ENCODE assay signal across 2 cellular contexts in the genomic region with DNA sequence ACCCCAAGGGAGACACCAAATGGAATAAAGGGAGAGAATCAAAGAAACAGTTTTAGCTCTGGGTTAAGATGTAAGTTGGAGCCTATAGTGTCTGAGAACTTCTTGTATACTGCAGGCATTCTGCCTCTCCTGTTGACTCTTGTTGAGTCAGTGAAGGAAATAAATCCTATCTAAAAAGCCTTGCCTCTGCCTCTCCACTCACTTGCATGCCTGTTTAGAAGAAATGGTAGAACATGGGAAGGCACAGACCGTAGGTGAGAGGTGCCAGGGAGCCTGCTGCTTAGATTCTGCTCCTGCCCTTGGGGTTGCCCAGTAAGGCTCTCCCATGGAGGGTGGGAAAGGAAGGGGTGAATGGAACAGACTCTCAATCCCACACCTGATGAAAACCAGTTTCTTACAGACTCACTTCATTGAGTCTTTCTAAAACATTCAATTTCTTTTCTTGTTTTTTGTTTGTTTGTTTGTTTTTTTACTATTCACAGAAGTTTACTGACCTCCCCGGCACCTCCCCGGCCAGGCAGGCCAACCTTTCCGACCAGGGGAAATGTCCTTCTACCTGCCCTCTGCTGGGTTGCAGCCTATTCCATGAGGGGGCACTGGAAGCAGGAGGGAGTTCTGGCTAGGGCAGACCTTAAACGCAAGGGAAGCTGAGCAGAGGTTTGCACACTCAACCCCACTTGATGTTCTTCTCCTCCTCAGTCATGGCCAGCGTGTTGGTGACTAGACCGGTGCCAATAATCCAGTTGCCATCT.
A peak's percentile ranks its signal among the peaks of the same experiment; 100 is the strongest.
TF ChIP-seq lines count a peak whose summit lies in the region.

No MANE protein-coding gene starts in this region.

TF ChIP-seq in K562, 482 proteins besides CTCF, POLR2A, EP300 and RAD21 (continued from another document and continues in another):
- TF ChIP-seq, protein P1, sequence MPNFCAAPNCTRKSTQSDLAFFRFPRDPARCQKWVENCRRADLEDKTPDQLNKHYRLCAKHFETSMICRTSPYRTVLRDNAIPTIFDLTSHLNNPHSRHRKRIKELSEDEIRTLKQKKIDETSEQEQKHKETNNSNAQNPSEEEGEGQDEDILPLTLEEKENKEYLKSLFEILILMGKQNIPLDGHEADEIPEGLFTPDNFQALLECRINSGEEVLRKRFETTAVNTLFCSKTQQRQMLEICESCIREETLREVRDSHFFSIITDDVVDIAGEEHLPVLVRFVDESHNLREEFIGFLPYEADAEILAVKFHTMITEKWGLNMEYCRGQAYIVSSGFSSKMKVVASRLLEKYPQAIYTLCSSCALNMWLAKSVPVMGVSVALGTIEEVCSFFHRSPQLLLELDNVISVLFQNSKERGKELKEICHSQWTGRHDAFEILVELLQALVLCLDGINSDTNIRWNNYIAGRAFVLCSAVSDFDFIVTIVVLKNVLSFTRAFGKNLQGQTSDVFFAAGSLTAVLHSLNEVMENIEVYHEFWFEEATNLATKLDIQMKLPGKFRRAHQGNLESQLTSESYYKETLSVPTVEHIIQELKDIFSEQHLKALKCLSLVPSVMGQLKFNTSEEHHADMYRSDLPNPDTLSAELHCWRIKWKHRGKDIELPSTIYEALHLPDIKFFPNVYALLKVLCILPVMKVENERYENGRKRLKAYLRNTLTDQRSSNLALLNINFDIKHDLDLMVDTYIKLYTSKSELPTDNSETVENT (CRISPR knock-in tag; IDR thresholded peaks at IDR 0.05): 0 out of 2 replicates have a peak, but pooled peaks have one; percentile 11
- TF ChIP-seq POLR2AphosphoS5 (IDR thresholded peaks at IDR 0.05; ENCODE audit: control insufficient read depth, insufficient read depth, low read depth, low read length) (peak; percentile 60; the same call in 1 of the 2 replicates), MAFG (tag; conservative IDR thresholded peaks at IDR 0.05) (no peak), CHD2 (IDR thresholded peaks at IDR 0.05; ENCODE audit: low read depth, low read length) (peak; percentile 36), U2AF2 (optimal IDR thresholded peaks at IDR 0.05; ENCODE audit: low read depth, low read length) (no peak), ZNF165 (CRISPR knock-in tag; IDR thresholded peaks at IDR 0.05; ENCODE audit: borderline replicate concordance) (no peak), SMAD3 (CRISPR knock-in tag; conservative IDR thresholded peaks at IDR 0.05) (no peak), ZNF785 (CRISPR knock-in tag; IDR thresholded peaks at IDR 0.05) (no peak), POLR2G (IDR thresholded peaks at IDR 0.05; ENCODE audit: low read depth, low read length) (peak; percentile 50), CBFB (CRISPR knock-in tag; IDR thresholded peaks at IDR 0.05) (no peak), HNRNPUL1 (IDR thresholded peaks at IDR 0.05; ENCODE audit: low read length) (0 out of 2 replicates have a peak, but pooled peaks have one; percentile 71)
- TF ChIP-seq, protein P2, sequence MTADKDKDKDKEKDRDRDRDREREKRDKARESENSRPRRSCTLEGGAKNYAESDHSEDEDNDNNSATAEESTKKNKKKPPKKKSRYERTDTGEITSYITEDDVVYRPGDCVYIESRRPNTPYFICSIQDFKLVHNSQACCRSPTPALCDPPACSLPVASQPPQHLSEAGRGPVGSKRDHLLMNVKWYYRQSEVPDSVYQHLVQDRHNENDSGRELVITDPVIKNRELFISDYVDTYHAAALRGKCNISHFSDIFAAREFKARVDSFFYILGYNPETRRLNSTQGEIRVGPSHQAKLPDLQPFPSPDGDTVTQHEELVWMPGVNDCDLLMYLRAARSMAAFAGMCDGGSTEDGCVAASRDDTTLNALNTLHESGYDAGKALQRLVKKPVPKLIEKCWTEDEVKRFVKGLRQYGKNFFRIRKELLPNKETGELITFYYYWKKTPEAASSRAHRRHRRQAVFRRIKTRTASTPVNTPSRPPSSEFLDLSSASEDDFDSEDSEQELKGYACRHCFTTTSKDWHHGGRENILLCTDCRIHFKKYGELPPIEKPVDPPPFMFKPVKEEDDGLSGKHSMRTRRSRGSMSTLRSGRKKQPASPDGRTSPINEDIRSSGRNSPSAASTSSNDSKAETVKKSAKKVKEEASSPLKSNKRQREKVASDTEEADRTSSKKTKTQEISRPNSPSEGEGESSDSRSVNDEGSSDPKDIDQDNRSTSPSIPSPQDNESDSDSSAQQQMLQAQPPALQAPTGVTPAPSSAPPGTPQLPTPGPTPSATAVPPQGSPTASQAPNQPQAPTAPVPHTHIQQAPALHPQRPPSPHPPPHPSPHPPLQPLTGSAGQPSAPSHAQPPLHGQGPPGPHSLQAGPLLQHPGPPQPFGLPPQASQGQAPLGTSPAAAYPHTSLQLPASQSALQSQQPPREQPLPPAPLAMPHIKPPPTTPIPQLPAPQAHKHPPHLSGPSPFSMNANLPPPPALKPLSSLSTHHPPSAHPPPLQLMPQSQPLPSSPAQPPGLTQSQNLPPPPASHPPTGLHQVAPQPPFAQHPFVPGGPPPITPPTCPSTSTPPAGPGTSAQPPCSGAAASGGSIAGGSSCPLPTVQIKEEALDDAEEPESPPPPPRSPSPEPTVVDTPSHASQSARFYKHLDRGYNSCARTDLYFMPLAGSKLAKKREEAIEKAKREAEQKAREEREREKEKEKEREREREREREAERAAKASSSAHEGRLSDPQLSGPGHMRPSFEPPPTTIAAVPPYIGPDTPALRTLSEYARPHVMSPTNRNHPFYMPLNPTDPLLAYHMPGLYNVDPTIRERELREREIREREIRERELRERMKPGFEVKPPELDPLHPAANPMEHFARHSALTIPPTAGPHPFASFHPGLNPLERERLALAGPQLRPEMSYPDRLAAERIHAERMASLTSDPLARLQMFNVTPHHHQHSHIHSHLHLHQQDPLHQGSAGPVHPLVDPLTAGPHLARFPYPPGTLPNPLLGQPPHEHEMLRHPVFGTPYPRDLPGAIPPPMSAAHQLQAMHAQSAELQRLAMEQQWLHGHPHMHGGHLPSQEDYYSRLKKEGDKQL (CRISPR knock-in tag; IDR thresholded peaks at IDR 0.05; ENCODE audit: borderline replicate concordance): peak; percentile 85; the same call in 1 of the 2 replicates
- TF ChIP-seq, protein P3, sequence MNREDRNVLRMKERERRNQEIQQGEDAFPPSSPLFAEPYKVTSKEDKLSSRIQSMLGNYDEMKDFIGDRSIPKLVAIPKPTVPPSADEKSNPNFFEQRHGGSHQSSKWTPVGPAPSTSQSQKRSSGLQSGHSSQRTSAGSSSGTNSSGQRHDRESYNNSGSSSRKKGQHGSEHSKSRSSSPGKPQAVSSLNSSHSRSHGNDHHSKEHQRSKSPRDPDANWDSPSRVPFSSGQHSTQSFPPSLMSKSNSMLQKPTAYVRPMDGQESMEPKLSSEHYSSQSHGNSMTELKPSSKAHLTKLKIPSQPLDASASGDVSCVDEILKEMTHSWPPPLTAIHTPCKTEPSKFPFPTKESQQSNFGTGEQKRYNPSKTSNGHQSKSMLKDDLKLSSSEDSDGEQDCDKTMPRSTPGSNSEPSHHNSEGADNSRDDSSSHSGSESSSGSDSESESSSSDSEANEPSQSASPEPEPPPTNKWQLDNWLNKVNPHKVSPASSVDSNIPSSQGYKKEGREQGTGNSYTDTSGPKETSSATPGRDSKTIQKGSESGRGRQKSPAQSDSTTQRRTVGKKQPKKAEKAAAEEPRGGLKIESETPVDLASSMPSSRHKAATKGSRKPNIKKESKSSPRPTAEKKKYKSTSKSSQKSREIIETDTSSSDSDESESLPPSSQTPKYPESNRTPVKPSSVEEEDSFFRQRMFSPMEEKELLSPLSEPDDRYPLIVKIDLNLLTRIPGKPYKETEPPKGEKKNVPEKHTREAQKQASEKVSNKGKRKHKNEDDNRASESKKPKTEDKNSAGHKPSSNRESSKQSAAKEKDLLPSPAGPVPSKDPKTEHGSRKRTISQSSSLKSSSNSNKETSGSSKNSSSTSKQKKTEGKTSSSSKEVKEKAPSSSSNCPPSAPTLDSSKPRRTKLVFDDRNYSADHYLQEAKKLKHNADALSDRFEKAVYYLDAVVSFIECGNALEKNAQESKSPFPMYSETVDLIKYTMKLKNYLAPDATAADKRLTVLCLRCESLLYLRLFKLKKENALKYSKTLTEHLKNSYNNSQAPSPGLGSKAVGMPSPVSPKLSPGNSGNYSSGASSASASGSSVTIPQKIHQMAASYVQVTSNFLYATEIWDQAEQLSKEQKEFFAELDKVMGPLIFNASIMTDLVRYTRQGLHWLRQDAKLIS (CRISPR knock-in tag; IDR thresholded peaks at IDR 0.05): 0 out of 2 replicates have a peak, but pooled peaks have one; percentile 58

TF ChIP-seq in WTC11, 78 proteins besides CTCF, POLR2A, EP300 and RAD21 (continued from another document):
- TF ChIP-seq, protein P4, sequence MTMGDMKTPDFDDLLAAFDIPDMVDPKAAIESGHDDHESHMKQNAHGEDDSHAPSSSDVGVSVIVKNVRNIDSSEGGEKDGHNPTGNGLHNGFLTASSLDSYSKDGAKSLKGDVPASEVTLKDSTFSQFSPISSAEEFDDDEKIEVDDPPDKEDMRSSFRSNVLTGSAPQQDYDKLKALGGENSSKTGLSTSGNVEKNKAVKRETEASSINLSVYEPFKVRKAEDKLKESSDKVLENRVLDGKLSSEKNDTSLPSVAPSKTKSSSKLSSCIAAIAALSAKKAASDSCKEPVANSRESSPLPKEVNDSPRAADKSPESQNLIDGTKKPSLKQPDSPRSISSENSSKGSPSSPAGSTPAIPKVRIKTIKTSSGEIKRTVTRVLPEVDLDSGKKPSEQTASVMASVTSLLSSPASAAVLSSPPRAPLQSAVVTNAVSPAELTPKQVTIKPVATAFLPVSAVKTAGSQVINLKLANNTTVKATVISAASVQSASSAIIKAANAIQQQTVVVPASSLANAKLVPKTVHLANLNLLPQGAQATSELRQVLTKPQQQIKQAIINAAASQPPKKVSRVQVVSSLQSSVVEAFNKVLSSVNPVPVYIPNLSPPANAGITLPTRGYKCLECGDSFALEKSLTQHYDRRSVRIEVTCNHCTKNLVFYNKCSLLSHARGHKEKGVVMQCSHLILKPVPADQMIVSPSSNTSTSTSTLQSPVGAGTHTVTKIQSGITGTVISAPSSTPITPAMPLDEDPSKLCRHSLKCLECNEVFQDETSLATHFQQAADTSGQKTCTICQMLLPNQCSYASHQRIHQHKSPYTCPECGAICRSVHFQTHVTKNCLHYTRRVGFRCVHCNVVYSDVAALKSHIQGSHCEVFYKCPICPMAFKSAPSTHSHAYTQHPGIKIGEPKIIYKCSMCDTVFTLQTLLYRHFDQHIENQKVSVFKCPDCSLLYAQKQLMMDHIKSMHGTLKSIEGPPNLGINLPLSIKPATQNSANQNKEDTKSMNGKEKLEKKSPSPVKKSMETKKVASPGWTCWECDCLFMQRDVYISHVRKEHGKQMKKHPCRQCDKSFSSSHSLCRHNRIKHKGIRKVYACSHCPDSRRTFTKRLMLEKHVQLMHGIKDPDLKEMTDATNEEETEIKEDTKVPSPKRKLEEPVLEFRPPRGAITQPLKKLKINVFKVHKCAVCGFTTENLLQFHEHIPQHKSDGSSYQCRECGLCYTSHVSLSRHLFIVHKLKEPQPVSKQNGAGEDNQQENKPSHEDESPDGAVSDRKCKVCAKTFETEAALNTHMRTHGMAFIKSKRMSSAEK (CRISPR knock-in tag; IDR thresholded peaks at IDR 0.05; ENCODE audit: borderline replicate concordance): no peak
- TF ChIP-seq, protein P5, sequence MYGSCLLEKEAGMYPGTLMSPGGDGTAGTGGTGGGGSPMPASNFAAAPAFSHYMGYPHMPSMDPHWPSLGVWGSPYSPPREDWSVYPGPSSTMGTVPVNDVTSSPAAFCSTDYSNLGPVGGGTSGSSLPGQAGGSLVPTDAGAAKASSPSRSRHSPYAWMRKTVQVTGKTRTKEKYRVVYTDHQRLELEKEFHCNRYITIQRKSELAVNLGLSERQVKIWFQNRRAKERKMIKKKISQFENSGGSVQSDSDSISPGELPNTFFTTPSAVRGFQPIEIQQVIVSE (CRISPR knock-in tag; IDR thresholded peaks at IDR 0.05; ENCODE audit: borderline replicate concordance): no peak
- TF ChIP-seq ZNF263 (CRISPR knock-in tag; IDR thresholded peaks at IDR 0.05; ENCODE audit: low read depth): no peak
